In genomic region chr4:105536601-105537000, GRCh38 we compare ENCODE assay signal across 1 cellular context.
TF ChIP-seq lines count a peak whose summit lies in the region.

No MANE protein-coding gene starts in this region.

TF ChIP-seq in HEK293, 187 proteins besides CTCF, POLR2A, EP300 and RAD21 (continued from another document):
- 0 out of 2 replicates have a peak, but pooled peaks have one; percentile 13 for TF ChIP-seq ATF2 (tag by site-specific recombination; IDR thresholded peaks at IDR 0.05; ENCODE audit: low read depth)
- no peak for TF ChIP-seq ELK4 (IDR thresholded peaks at IDR 0.05; ENCODE audit: borderline replicate concordance, low read depth, low read length)
